ENCODE assay signal across 1 cellular context in genomic region chr4:182895791-182896292, GRCh38.
A peak's percentile ranks its signal among the peaks of the same experiment; 100 is the strongest.
TF ChIP-seq lines count a peak whose summit lies in the region.

No MANE protein-coding gene starts in this region.

TF ChIP-seq in HepG2, 621 proteins besides CTCF, POLR2A, EP300 and RAD21 (continued from another document and continues in another):
- TF ChIP-seq MAF1 (CRISPR knock-in tag; IDR thresholded peaks at IDR 0.05; ENCODE audit: borderline replicate concordance) (no peak), ZEB1 (IDR thresholded peaks at IDR 0.05; ENCODE audit: insufficient replicate concordance, low read depth) (no peak), ZBTB25 (CRISPR knock-in tag; IDR thresholded peaks at IDR 0.05) (no peak), ZNF800 (CRISPR knock-in tag; IDR thresholded peaks at IDR 0.05) (peak; percentile 77; the same call in 1 of the 2 replicates), IRF9 (CRISPR knock-in tag; IDR thresholded peaks at IDR 0.05; ENCODE audit: borderline replicate concordance) (peak; percentile 46; the same call in 1 of the 2 replicates), ZNF253 (CRISPR knock-in tag; IDR thresholded peaks at IDR 0.05; ENCODE audit: borderline replicate concordance) (peak; percentile 73; the same call in 1 of the 2 replicates), ZNF12 (CRISPR knock-in tag; IDR thresholded peaks at IDR 0.05) (no peak), TFAP4 (IDR thresholded peaks at IDR 0.05; ENCODE audit: borderline replicate concordance, low read depth) (0 out of 2 replicates have a peak, but pooled peaks have one; percentile 55), ZNF101 (CRISPR knock-in tag; IDR thresholded peaks at IDR 0.05; ENCODE audit: borderline replicate concordance, low read depth) (0 out of 2 replicates have a peak, but pooled peaks have one; percentile 37), ZNF792 (CRISPR knock-in tag; IDR thresholded peaks at IDR 0.05) (peak; percentile 78; the same call in 1 of the 2 replicates), PCBP1 (IDR thresholded peaks at IDR 0.05; ENCODE audit: borderline replicate concordance, low read depth, low read length) (no peak), ZBTB1 (CRISPR knock-in tag; IDR thresholded peaks at IDR 0.05; ENCODE audit: borderline replicate concordance) (no peak), ZNF180 (CRISPR knock-in tag; IDR thresholded peaks at IDR 0.05; ENCODE audit: borderline replicate concordance, low read depth) (no peak), FOXJ3 (CRISPR knock-in tag; IDR thresholded peaks at IDR 0.05; ENCODE audit: borderline replicate concordance) (peak; percentile 86; the same call in 1 of the 2 replicates), DBP (CRISPR knock-in tag; IDR thresholded peaks at IDR 0.05; ENCODE audit: not compliant biosample characterization) (peak; percentile 71), HIC2 (CRISPR knock-in tag; IDR thresholded peaks at IDR 0.05; ENCODE audit: low read depth) (peak; percentile 54; the same call in 1 of the 2 replicates), NCOR1 (IDR thresholded peaks at IDR 0.05; ENCODE audit: borderline replicate concordance, low read length) (peak; percentile 31; the same call in 1 of the 2 replicates), NFE2L2 (IDR thresholded peaks at IDR 0.05; ENCODE audit: low read length) (no peak), KLF15 (CRISPR knock-in tag; IDR thresholded peaks at IDR 0.05; ENCODE audit: borderline replicate concordance) (0 out of 2 replicates have a peak, but pooled peaks have one; percentile 39), ZNF570 (CRISPR knock-in tag; IDR thresholded peaks at IDR 0.05; ENCODE audit: borderline replicate concordance) (no peak), ZMAT3 (CRISPR knock-in tag; conservative IDR thresholded peaks at IDR 0.05) (peak; percentile 87; the same call in 1 of the 2 replicates), ZNF331 (CRISPR knock-in tag; IDR thresholded peaks at IDR 0.05) (peak; percentile 45; the same call in 1 of the 2 replicates), FOXA3 (CRISPR knock-in tag; IDR thresholded peaks at IDR 0.05) (peak; percentile 93), CREB1 (IDR thresholded peaks at IDR 0.05) (no peak), CREB1 (CRISPR knock-in tag; IDR thresholded peaks at IDR 0.05) (peak; percentile 62), TCF7L2 (IDR thresholded peaks at IDR 0.05; ENCODE audit: low read depth, low read length) (no peak), GLI4 (CRISPR knock-in tag; IDR thresholded peaks at IDR 0.05; ENCODE audit: borderline replicate concordance) (no peak), MED13 (CRISPR knock-in tag; IDR thresholded peaks at IDR 0.05) (no peak), CREB3 (CRISPR knock-in tag; IDR thresholded peaks at IDR 0.05) (no peak), ZSCAN22 (CRISPR knock-in tag; IDR thresholded peaks at IDR 0.05) (no peak), KLF13 (CRISPR knock-in tag; IDR thresholded peaks at IDR 0.05) (no peak), ZNF713 (CRISPR knock-in tag; IDR thresholded peaks at IDR 0.05) (no peak), NFE2L1 (CRISPR knock-in tag; IDR thresholded peaks at IDR 0.05; ENCODE audit: borderline replicate concordance) (no peak), IKZF4 (CRISPR knock-in tag; IDR thresholded peaks at IDR 0.05; ENCODE audit: borderline replicate concordance, low read depth, not compliant biosample characterization) (no peak), SMARCE1 (IDR thresholded peaks at IDR 0.05; ENCODE audit: borderline replicate concordance) (no peak), PPARG (CRISPR knock-in tag; conservative IDR thresholded peaks at IDR 0.05) (peak; percentile 37; the same call in 1 of the 2 replicates), ZNF124 (CRISPR knock-in tag; IDR thresholded peaks at IDR 0.05) (no peak), TP53 (CRISPR knock-in tag; conservative IDR thresholded peaks at IDR 0.05) (no peak), DR1 (CRISPR knock-in tag; IDR thresholded peaks at IDR 0.05) (0 out of 2 replicates have a peak, but pooled peaks have one; percentile 39), HNRNPUL1 (IDR thresholded peaks at IDR 0.05; ENCODE audit: low read depth, low read length) (no peak), ZNF883 (CRISPR knock-in tag; IDR thresholded peaks at IDR 0.05; ENCODE audit: not compliant biosample characterization) (peak; percentile 19), GATA4 (IDR thresholded peaks at IDR 0.05; ENCODE audit: borderline replicate concordance, low read depth) (0 out of 2 replicates have a peak, but pooled peaks have one; percentile 29), RFXANK (CRISPR knock-in tag; IDR thresholded peaks at IDR 0.05) (no peak), ZNF329 (CRISPR knock-in tag; IDR thresholded peaks at IDR 0.05; ENCODE audit: low read depth) (no peak), ADNP (CRISPR knock-in tag; IDR thresholded peaks at IDR 0.05) (no peak), ZBTB10 (CRISPR knock-in tag; IDR thresholded peaks at IDR 0.05; ENCODE audit: borderline replicate concordance) (no peak), ZNF468 (CRISPR knock-in tag; IDR thresholded peaks at IDR 0.05) (no peak), AHR (CRISPR knock-in tag; IDR thresholded peaks at IDR 0.05) (no peak), IRF1 (CRISPR knock-in tag; IDR thresholded peaks at IDR 0.05; ENCODE audit: low read depth) (no peak), ZMYM2 (CRISPR knock-in tag; IDR thresholded peaks at IDR 0.05) (peak; percentile 79), HOXA5 (CRISPR knock-in tag; IDR thresholded peaks at IDR 0.05) (peak; percentile 85), SIX4 (CRISPR knock-in tag; IDR thresholded peaks at IDR 0.05) (no peak), NFE2 (CRISPR knock-in tag; IDR thresholded peaks at IDR 0.05) (no peak), ZNF274 (CRISPR knock-in tag; IDR thresholded peaks at IDR 0.05) (no peak; the same call in 1 of the 2 replicates), ZSCAN31 (CRISPR knock-in tag; IDR thresholded peaks at IDR 0.05; ENCODE audit: low read depth) (peak; percentile 78; the same call in 1 of the 2 replicates), RFXAP (CRISPR knock-in tag; IDR thresholded peaks at IDR 0.05; ENCODE audit: borderline replicate concordance) (peak; percentile 84; the same call in 1 of the 2 replicates), ZBTB26 (CRISPR knock-in tag; IDR thresholded peaks at IDR 0.05; ENCODE audit: borderline replicate concordance) (no peak), ZNF761 (CRISPR knock-in tag; conservative IDR thresholded peaks at IDR 0.05) (peak; percentile 79; the same call in 1 of the 2 replicates), MAZ (IDR thresholded peaks at IDR 0.05; ENCODE audit: borderline replicate concordance, low read depth, low read length) (no peak), MAZ (CRISPR knock-in tag; IDR thresholded peaks at IDR 0.05; ENCODE audit: low read depth) (peak; percentile 57; the same call in 1 of the 2 replicates), REL (CRISPR knock-in tag; conservative IDR thresholded peaks at IDR 0.05) (0 out of 2 replicates have a peak, but pooled peaks have one; percentile 39), STAT5B (CRISPR knock-in tag; IDR thresholded peaks at IDR 0.05) (no peak), GPN1 (CRISPR knock-in tag; IDR thresholded peaks at IDR 0.05; ENCODE audit: borderline replicate concordance) (no peak)
